Comparison of ENCODE assay signal across 1 cellular context in the genomic region with DNA sequence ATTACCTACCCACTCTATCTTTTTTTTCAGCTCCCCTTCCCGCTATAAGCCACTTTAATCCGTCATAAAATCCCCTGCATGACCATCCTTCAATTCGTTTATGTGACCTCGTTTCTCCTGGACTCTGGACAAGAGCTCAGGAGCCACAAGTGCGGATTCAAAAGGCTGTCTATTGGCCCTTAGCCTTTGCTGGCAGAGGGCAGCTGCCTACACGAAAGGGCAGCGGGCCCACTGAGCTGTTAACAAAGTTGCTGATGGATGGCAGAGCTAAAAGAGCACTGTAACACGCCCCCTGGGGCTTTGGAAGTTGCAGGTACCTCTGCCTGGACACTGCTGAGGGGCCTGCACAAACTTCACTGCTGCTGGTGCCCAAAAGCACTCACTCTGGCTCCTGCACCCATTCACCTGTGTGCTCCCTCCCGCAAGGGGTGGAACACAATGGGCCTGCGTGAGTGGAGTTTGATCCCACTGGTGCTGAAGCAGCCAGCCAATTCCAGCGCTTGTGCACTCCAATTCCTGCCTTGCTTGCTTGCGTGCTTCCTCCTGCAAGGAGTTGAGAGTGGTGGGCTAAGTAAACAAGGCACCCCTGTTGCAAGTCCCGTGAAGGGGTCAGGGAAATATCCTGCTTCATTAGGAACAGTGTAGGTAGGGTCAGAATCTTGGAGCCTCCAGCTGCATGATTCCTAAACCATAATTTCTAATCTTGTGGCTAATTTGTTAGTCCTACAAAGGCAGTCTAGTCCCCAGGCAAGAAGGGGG.
A peak's percentile ranks its signal among the peaks of the same experiment; 100 is the strongest.
TF ChIP-seq lines count a peak whose summit lies in the region.

No MANE protein-coding gene starts in this region.

TF ChIP-seq in K562, 482 proteins besides CTCF, POLR2A, EP300 and RAD21:
- TF ChIP-seq, protein P1, sequence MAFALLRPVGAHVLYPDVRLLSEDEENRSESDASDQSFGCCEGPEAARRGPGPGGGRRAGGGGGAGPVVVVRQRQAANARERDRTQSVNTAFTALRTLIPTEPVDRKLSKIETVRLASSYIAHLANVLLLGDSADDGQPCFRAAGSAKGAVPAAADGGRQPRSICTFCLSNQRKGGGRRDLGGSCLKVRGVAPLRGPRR (CRISPR knock-in tag; IDR thresholded peaks at IDR 0.05): no peak
- peak; percentile 29; the same call in 1 of the 2 replicates for TF ChIP-seq ZBTB7A (IDR thresholded peaks at IDR 0.05; ENCODE audit: borderline replicate concordance, control insufficient read depth, low read depth, low read length)
